ENCODE assay signal across 21 cellular contexts in genomic region chr10:53230651-53231050, GRCh38.
DNase-seq lines count a peak whose midpoint lies in the region; ATAC-seq, FAIRE-seq and TF ChIP-seq lines count a peak whose summit lies in the region.
"Had no signal": no experiment of that assay in that cellular context is flagged by ENCODE, and none has a peak within 500 bp of the region (broad histone marks: within the 10 kb centered on the region; RNA-seq: fewer than 3 reads in every experiment).

No MANE protein-coding gene starts in this region.

- TF ChIP-seq RAD21 in A549 (conservative IDR thresholded peaks at IDR 0.05 in 1 of 2, IDR thresholded peaks at IDR 0.05 in 1 of 2) (no peak), K562 (CRISPR knock-in tag; conservative IDR thresholded peaks at IDR 0.05 in 1 of 2, IDR thresholded peaks at IDR 0.05 in 1 of 2) (no peak)

- in situ Hi-C loops in K562 (cut with MboI), result no loop called here

- no peak overlapping the region for H3K27ac ChIP-seq in A549
- no peak overlapping the region for H3K27ac ChIP-seq in K562 (ENCODE audit: extremely low read depth, low read depth, low read length)
- no peak overlapping the region for H3K27ac ChIP-seq in kidney (ENCODE audit: low read depth in 2 of 2, low read length in 2 of 2)
- H3K27ac ChIP-seq: 22Rv1; BLaER1 treated with 17β-estradiol and CSF1 and Interleukin-3, amounts not matched to agents 10 nM and 100 nM had no signal

- POLR2A ChIA-PET in A549 (lab: Yijun Ruan, JAX) (no interaction called here), K562 (lab: Yijun Ruan, JAX) (no interaction called here)

- no peak for TF ChIP-seq POLR2A in A549 (IDR thresholded peaks at IDR 0.05; ENCODE audit: low read length)
- no peak for TF ChIP-seq POLR2A in K562 (conservative IDR thresholded peaks at IDR 0.05)

- no peak overlapping the region for H3K9ac ChIP-seq in K562 (ENCODE audit: insufficient read depth in 1 of 2, low read depth in 2 of 2, low read length in 2 of 2)
- no peak overlapping the region for H3K9ac ChIP-seq in kidney (ENCODE audit: low read length in 2 of 2)
- H3K9ac ChIP-seq: BLaER1 treated with 17β-estradiol and CSF1 and Interleukin-3, amounts not matched to agents 10 nM and 100 nM had no signal

- ATAC-seq in A549 (no peak), K562 (no peak), GM21528 (IDR thresholded peaks at IDR 0.05; ENCODE audit: low FRiP score, unreplicated experiment) (no peak)
- ATAC-seq: GM23338, HCT116 had no signal

- H2AFZ ChIP-seq in K562 (ENCODE audit: low read depth, low read length), result no peak overlapping the region
- H2AFZ ChIP-seq: GM23338 had no signal

- H3K4me3 ChIP-seq in A549, result no peak overlapping the region
- H3K4me3 ChIP-seq in K562, result no peak overlapping the region
- H3K4me3 ChIP-seq in kidney (ENCODE audit: low read length in 2 of 2), result no peak overlapping the region
- H3K4me3 ChIP-seq: BLaER1 treated with 17β-estradiol and CSF1 and Interleukin-3, amounts not matched to agents 10 nM and 100 nM; GM23338 had no signal

- H3K36me3 ChIP-seq in K562 (ENCODE audit: control insufficient read depth, insufficient read depth, low read length) (no peaks in the 10 kb centered on the region), kidney (ENCODE audit: control insufficient read depth in 1 of 2, insufficient read depth in 2 of 2, low read length in 2 of 2) (no peaks in the 10 kb centered on the region)
- H3K36me3 ChIP-seq: BE2C; BLaER1 treated with 17β-estradiol and CSF1 and Interleukin-3, amounts not matched to agents 10 nM and 100 nM had no signal

- H4K20me1 ChIP-seq in K562 (replicated peaks; ENCODE audit: control insufficient read depth, insufficient read depth, low read length), result no peaks in the 10 kb centered on the region
- H4K20me1 ChIP-seq: BLaER1 treated with 17β-estradiol and CSF1 and Interleukin-3, amounts not matched to agents 10 nM and 100 nM had no signal

- CTCF ChIA-PET in A549 (lab: Yijun Ruan, JAX) (no interaction called here), K562 (lab: Yijun Ruan, JAX; ENCODE audit: low intra/inter-chr PET ratio) (no interaction called here)

- BruUV-seq in K562 (replicated peaks; lab: Mats Ljungman, UMichigan), result no TSS peak

- no peaks in the 10 kb centered on the region for H3K27me3 ChIP-seq in K562 (ENCODE audit: control insufficient read depth in 2 of 2, insufficient read depth in 2 of 2, low read length in 2 of 2)
- H3K27me3 ChIP-seq: BE2C; BLaER1 treated with 17β-estradiol and CSF1 and Interleukin-3, amounts not matched to agents 10 nM and 100 nM had no signal

- no peaks in the 10 kb centered on the region for H3K9me3 ChIP-seq in A549
- H3K9me3 ChIP-seq in K562 (replicated peaks; ENCODE audit: control insufficient read depth, insufficient read depth, low read depth, low read length), result no peaks in the 10 kb centered on the region
- no peaks in the 10 kb centered on the region for H3K9me3 ChIP-seq in kidney (ENCODE audit: control insufficient read depth in 1 of 2, low read length in 2 of 2)
- H3K9me3 ChIP-seq: BE2C; BLaER1 treated with 17β-estradiol and CSF1 and Interleukin-3, amounts not matched to agents 10 nM and 100 nM had no signal

- no peaks in the 10 kb centered on the region for H3K4me1 ChIP-seq in A549
- H3K4me1 ChIP-seq in K562 (replicated peaks in 1 of 2; ENCODE audit: control insufficient read depth in 2 of 2, insufficient read depth in 2 of 2, low read length in 2 of 2), result no peaks in the 10 kb centered on the region
- no peaks in the 10 kb centered on the region for H3K4me1 ChIP-seq in kidney (ENCODE audit: control insufficient read depth in 1 of 2, insufficient read depth in 1 of 2, low read depth in 1 of 2, low read length in 2 of 2)
- H3K4me1 ChIP-seq: BE2C; BLaER1 treated with 17β-estradiol and CSF1 and Interleukin-3, amounts not matched to agents 10 nM and 100 nM had no signal

- FAIRE-seq in A549 (lab: Jason Lieb, UNC) (no peak), K562 (lab: Jason Lieb, UNC) (no peak), kidney (lab: Jason Lieb, UNC) (peak; percentile 8)
- FAIRE-seq: D721Med, GM12892 had no signal

- intact Hi-C loops in K562 (cut with micrococcal nuclease) (no loop called here), kidney (cut with DNase I) (no loop called here)

- H3K9me1 ChIP-seq in K562 (ENCODE audit: control insufficient read depth, insufficient read depth, low read length), result no peaks in the 10 kb centered on the region

- no peak overlapping the region for H3K4me2 ChIP-seq in A549
- H3K4me2 ChIP-seq in K562 (ENCODE audit: insufficient read depth, low read length), result no peak overlapping the region
- H3K4me2 ChIP-seq: BLaER1 treated with 17β-estradiol and CSF1 and Interleukin-3, amounts not matched to agents 10 nM and 100 nM; GM23338 had no signal

- no peak for TF ChIP-seq CTCF in A549 (IDR thresholded peaks at IDR 0.05)
- no peak for TF ChIP-seq CTCF in K562 (IDR thresholded peaks at IDR 0.05 in 2 of 3, conservative IDR thresholded peaks at IDR 0.05 in 1 of 3; ENCODE audit: insufficient read depth in 2 of 3, low read depth in 1 of 3, low read length in 3 of 3)
- TF ChIP-seq CTCF in kidney (IDR thresholded peaks at IDR 0.05; ENCODE audit: borderline replicate concordance, extremely low read depth, insufficient read depth), result no peak

- WGBS in A549 (ENCODE audit: missing lambda C conversion rate), result under 1% methylated on average over 2 of the region's 2 CpGs
- WGBS in K562 (ENCODE audit: insufficient coverage, low coverage, missing lambda C conversion rate), result 4% methylated on average over 2 of the region's 2 CpGs

- H3K79me2 ChIP-seq in K562 (ENCODE audit: control insufficient read depth, insufficient read depth, low read length), result no peaks in the 10 kb centered on the region

- no peak for DNase-seq in A549 (ENCODE audit: low read depth in 1 of 2, low spot score in 1 of 2)
- no peak for DNase-seq in K562 (ENCODE audit: extremely low read depth in 1 of 4, low spot score in 3 of 4)
- no peak for DNase-seq in kidney
- no peak for DNase-seq in activated CD4-positive, alpha-beta T cell treated with anti-CD3 and anti-CD28 coated beads for 4 hours
- no peak for DNase-seq in foreskin melanocyte
- DNase-seq: ACHN; AML-193; BE2C; CD4-positive, alpha-beta T cell; CD8-positive, alpha-beta memory T cell; DMS 273 treated with DMSO at 0.1 percent for 48 hours; DMS79; EL; H9 had no signal

- no peak for TF ChIP-seq EP300 in A549 (IDR thresholded peaks at IDR 0.05)
- TF ChIP-seq EP300 in K562 (IDR thresholded peaks at IDR 0.05; ENCODE audit: low read length), result no peak

TF ChIP-seq in A549, 52 proteins besides CTCF, POLR2A, EP300 and RAD21:
- TF ChIP-seq MAFK (IDR thresholded peaks at IDR 0.05; ENCODE audit: partially characterized antibody) (peak; percentile 15), HOXB5 (CRISPR knock-in tag; IDR thresholded peaks at IDR 0.05) (no peak)

TF ChIP-seq in K562, 482 proteins besides CTCF, POLR2A, EP300 and RAD21:
- no peak for TF ChIP-seq ZNF740 (CRISPR knock-in tag; IDR thresholded peaks at IDR 0.05)
- no peak for TF ChIP-seq ZNF740 (tag; IDR thresholded peaks at IDR 0.05)
- TF ChIP-seq ZNF316 (IDR thresholded peaks at IDR 0.05), result peak; percentile 77
- peak; percentile 47; the same call in 1 of the 2 replicates for TF ChIP-seq C11orf30 (IDR thresholded peaks at IDR 0.05; ENCODE audit: low read depth)

Comparison
In these comparisons a context has a peak if more than half of its experiments do, and no peak if none do; other contexts are left out.
1. Of the 35 proteins assayed by ChIP-seq in both K562 and A549: peak only in K562: none; only in A549: MAFK; in both: none; in neither: 34.